ENCODE assay signal across 8 cellular contexts in the genomic region with DNA sequence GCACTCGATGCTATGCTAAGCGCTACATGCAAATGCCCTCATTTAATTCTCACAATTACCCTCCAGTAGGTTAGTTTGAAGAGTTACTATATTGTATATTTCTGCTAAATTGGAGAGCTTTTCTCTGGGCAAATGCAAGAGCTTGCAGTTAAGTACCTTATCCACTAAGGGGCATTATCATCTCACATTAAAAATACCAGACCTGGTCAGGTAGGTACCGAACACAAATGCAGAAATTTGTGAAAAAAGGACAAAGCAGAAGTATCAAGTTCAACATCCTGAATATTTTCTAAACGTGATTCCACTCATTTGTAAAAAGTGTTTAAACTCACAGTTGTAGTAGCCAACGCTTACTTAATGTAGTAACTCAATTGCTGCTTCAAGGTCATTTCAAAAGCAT. TPM values are rescaled to one million over a fixed set of nuclear protein-coding genes. Genes with fewer than 3 reads are reported as not detected.
DNase-seq lines count a peak whose midpoint lies in the region; ATAC-seq, FAIRE-seq and TF ChIP-seq lines count a peak whose summit lies in the region.

No MANE protein-coding gene starts in this region.

- H3K9ac ChIP-seq in parathyroid adenoma, result no peak overlapping the region

- H3K9me3 ChIP-seq in parathyroid adenoma (ENCODE audit: control insufficient read depth, low read length), result no peaks in the 10 kb centered on the region

- FAIRE-seq in bronchial epithelial cell (lab: Jason Lieb, UNC), result no peak

- no peaks in the 10 kb centered on the region for H3K79me2 ChIP-seq in parathyroid adenoma

- H3K4me1 ChIP-seq in parathyroid adenoma, result no peaks in the 10 kb centered on the region

- no peak for ATAC-seq in HG03520 (IDR thresholded peaks at IDR 0.05; ENCODE audit: unreplicated experiment)

- peak; percentile 45 for DNase-seq in GM20000 (ENCODE audit: low spot score)
- peak; percentile 43 for DNase-seq in NCI-H2227 treated with DMSO at 0.1 percent for 48 hours (lab: John Stamatoyannopoulos, UW)
- peak; percentile 43 for DNase-seq in bronchial epithelial cell (ENCODE audit: low read depth)
- DNase-seq in stimulated activated CD4-positive, alpha-beta T cell treated with anti-CD3 and anti-CD28 coated beads, Interleukin-12 subunit alpha, Interleukin-12 subunit beta, amount 100 ng/mL, for 4 hours, result no peak
- DNase-seq in activated T-cell treated with anti-CD3 and anti-CD28 coated beads, Interleukin-2, amount 50 U/mL, for 1 hour, result no peak
- DNase-seq in activated naive CD4-positive, alpha-beta T cell (lab: John Stamatoyannopoulos, UW), result no peak

- H3K27ac ChIP-seq in parathyroid adenoma, result no peak overlapping the region

- peak; percentile 49 for TF ChIP-seq CTCF in GM20000 (IDR thresholded peaks at IDR 0.05; ENCODE audit: extremely low read depth, missing control alignments)
- TF ChIP-seq CTCF in bronchial epithelial cell (IDR thresholded peaks at IDR 0.05; ENCODE audit: insufficient read depth, low read length, severe bottlenecking), result peak; percentile 42
- peak; percentile 44 for TF ChIP-seq CTCF in parathyroid adenoma (IDR thresholded peaks at IDR 0.05)

- H2AFZ ChIP-seq in parathyroid adenoma, result no peak overlapping the region

- H3K36me3 ChIP-seq in bronchial epithelial cell (ENCODE audit: control insufficient read depth, insufficient read depth, low read length) (no peaks in the 10 kb centered on the region), parathyroid adenoma (ENCODE audit: control insufficient read depth, insufficient read depth, low read length) (no peaks in the 10 kb centered on the region)

- no peak overlapping the region for H3K4me3 ChIP-seq in bronchial epithelial cell (ENCODE audit: low read depth, low read length)
- no peak overlapping the region for H3K4me3 ChIP-seq in parathyroid adenoma (ENCODE audit: low read depth, low read length)

- H3K27me3 ChIP-seq in bronchial epithelial cell (ENCODE audit: control insufficient read depth, insufficient read depth, low read length) (no peaks in the 10 kb centered on the region), parathyroid adenoma (ENCODE audit: control insufficient read depth, insufficient read depth, low read length) (no peaks in the 10 kb centered on the region)

- H3K4me2 ChIP-seq in parathyroid adenoma (ENCODE audit: low read length), result no peak overlapping the region

RNA-seq across cellular contexts. Expression of gene CYRIA, which starts 52.2 kb away (rescaled TPM):
- total RNA-seq in bronchial epithelial cell, result 0.79 and 4.1 TPM in 2 replicates

Comparison
In these comparisons a context has a peak if more than half of its experiments do, and no peak if none do; other contexts are left out.
1. DNase-seq: peak in GM20000 (single experiment), NCI-H2227 treated with DMSO at 0.1 percent for 48 hours (single experiment) and bronchial epithelial cell (single experiment); none in stimulated activated CD4-positive, alpha-beta T cell treated with anti-CD3 and anti-CD28 coated beads, Interleukin-12 subunit alpha, Interleukin-12 subunit beta, amount 100 ng/mL, for 4 hours (single experiment), activated T-cell treated with anti-CD3 and anti-CD28 coated beads, Interleukin-2, amount 50 U/mL, for 1 hour (single experiment) and activated naive CD4-positive, alpha-beta T cell (0 of 4).
2. Peak in every context shown above with its lines, with median percentiles within 50 percentile points of each other: CTCF ChIP-seq.